Comparison of ENCODE assay signal across 1 cellular context in the genomic region with DNA sequence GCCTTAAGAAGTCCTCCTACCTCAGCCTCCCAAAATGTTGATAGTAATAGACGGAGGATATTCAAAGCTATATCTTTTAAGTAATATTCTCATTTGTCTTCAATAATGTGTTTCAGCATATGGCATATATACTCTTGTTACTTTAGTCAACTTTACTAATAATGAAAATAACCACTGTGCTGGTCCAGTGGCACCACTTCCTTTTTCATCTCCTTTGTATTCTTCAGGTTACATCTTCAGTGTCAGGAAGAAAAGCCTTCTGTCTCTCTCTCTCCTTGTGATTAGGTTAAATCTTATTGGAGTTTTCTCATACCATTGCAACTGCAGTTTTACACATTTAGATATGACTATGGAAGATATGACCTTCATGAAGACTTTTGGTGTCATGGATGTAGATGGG.
TF ChIP-seq lines count a peak whose summit lies in the region.

No MANE protein-coding gene starts in this region.

TF ChIP-seq in GM12878, 131 proteins besides CTCF, POLR2A, EP300 and RAD21 (continued from another document):
- TF ChIP-seq ZNF687 (IDR thresholded peaks at IDR 0.05) (0 out of 2 replicates have a peak, but pooled peaks have one; percentile 39), ATF7 (IDR thresholded peaks at IDR 0.05; ENCODE audit: low read depth) (peak; percentile 29; the same call in 1 of the 2 replicates), ZBED1 (IDR thresholded peaks at IDR 0.05; ENCODE audit: borderline replicate concordance) (no peak), ETV6 (conservative IDR thresholded peaks at IDR 0.05 in 1 of 2, IDR thresholded peaks at IDR 0.05 in 1 of 2; ENCODE audit: borderline replicate concordance in 1 of 2, low read depth in 1 of 2) (no peak), TARDBP (IDR thresholded peaks at IDR 0.05; ENCODE audit: borderline replicate concordance) (no peak), YY1 (IDR thresholded peaks at IDR 0.05; ENCODE audit: low read depth, low read length) (no peak), RUNX3 (IDR thresholded peaks at IDR 0.05; ENCODE audit: low read length) (peak; percentile 59; the same call in 1 of the 2 replicates), KLF5 (IDR thresholded peaks at IDR 0.05; ENCODE audit: partially characterized antibody) (no peak), NFIC (IDR thresholded peaks at IDR 0.05; ENCODE audit: low read depth, low read length) (peak; percentile 36; the same call in 1 of the 2 replicates), CHD1 (IDR thresholded peaks at IDR 0.05; ENCODE audit: low read depth, low read length) (no peak), ASH2L (IDR thresholded peaks at IDR 0.05; ENCODE audit: borderline replicate concordance, low read depth) (no peak), STAT3 (IDR thresholded peaks at IDR 0.05; ENCODE audit: low read depth, low read length) (no peak), ZNF622 (IDR thresholded peaks at IDR 0.05) (no peak), JUNB (IDR thresholded peaks at IDR 0.05) (peak; percentile 68), CBX5 (IDR thresholded peaks at IDR 0.05; ENCODE audit: low read depth) (no peak), MTA2 (IDR thresholded peaks at IDR 0.05; ENCODE audit: low read depth) (peak; percentile 57; the same call in 1 of the 2 replicates), PKNOX1 (IDR thresholded peaks at IDR 0.05) (no peak), EED (IDR thresholded peaks at IDR 0.05; ENCODE audit: low read depth) (no peak), NBN (IDR thresholded peaks at IDR 0.05) (no peak), TCF12 (IDR thresholded peaks at IDR 0.05; ENCODE audit: low read depth, low read length) (no peak)
- TF ChIP-seq, protein P1, sequence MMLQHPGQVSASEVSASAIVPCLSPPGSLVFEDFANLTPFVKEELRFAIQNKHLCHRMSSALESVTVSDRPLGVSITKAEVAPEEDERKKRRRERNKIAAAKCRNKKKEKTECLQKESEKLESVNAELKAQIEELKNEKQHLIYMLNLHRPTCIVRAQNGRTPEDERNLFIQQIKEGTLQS (IDR thresholded peaks at IDR 0.05; ENCODE audit: borderline replicate concordance, extremely low read depth, low read depth, low read length), result no peak
- TF ChIP-seq, protein P2, sequence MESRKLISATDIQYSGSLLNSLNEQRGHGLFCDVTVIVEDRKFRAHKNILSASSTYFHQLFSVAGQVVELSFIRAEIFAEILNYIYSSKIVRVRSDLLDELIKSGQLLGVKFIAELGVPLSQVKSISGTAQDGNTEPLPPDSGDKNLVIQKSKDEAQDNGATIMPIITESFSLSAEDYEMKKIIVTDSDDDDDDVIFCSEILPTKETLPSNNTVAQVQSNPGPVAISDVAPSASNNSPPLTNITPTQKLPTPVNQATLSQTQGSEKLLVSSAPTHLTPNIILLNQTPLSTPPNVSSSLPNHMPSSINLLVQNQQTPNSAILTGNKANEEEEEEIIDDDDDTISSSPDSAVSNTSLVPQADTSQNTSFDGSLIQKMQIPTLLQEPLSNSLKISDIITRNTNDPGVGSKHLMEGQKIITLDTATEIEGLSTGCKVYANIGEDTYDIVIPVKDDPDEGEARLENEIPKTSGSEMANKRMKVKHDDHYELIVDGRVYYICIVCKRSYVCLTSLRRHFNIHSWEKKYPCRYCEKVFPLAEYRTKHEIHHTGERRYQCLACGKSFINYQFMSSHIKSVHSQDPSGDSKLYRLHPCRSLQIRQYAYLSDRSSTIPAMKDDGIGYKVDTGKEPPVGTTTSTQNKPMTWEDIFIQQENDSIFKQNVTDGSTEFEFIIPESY (IDR thresholded peaks at IDR 0.05), result no peak
